In genomic region chr17:81304196-81305015, GRCh38 we compare ENCODE assay signal across 22 cellular contexts.
"Had no signal": no experiment of that assay in that cellular context is flagged by ENCODE, and none has a peak within 500 bp of the region (broad histone marks: within the 10 kb centered on the region; RNA-seq: fewer than 3 reads in every experiment).

No MANE protein-coding gene starts in this region.

- H3K9ac ChIP-seq: SK-N-SH had no signal

- H3K27ac ChIP-seq: ascending aorta, body of pancreas, VCaP had no signal

- H3K4me3 ChIP-seq: ascending aorta, body of pancreas, MG63 had no signal

- DNase-seq: activated CD4-positive, alpha-beta T cell treated with anti-CD3 and anti-CD28 coated beads for 36 hours; activated CD4-positive, alpha-beta T cell treated with anti-CD3 and anti-CD28 coated beads, Interleukin-2, amount 50 U/mL, for 1 hour; activated CD8-positive, alpha-beta T cell treated with anti-CD3 and anti-CD28 coated beads for 36 hours; activated effector memory CD4-positive, alpha-beta T cell treated with anti-CD3 and anti-CD28 coated beads, Interleukin-2, amount 50 U/mL, for 16 hours; activated naive CD4-positive, alpha-beta T cell treated with Interleukin-2 at 50 U/mL for 16 hours; activated naive CD8-positive, alpha-beta T cell treated with anti-CD3 and anti-CD28 coated beads, Interleukin-2, amount 50 U/mL, for 24 hours; activated T-cell treated with anti-CD3 and anti-CD28 coated beads, Interleukin-2, amount 50 U/mL, for 4 hours; amniotic stem cell; body of pancreas; MG63; MV-4-11; NCI-H1105; NCI-H1436; NCI-H1694 treated with DMSO at 0.1 percent for 48 hours; NCI-H2029 treated with DMSO at 0.1 percent for 48 hours; NCI-H345; PC-3; SK-N-SH; T-helper 1 cell had no signal

- H3K36me3 ChIP-seq: ascending aorta had no signal

- H3K9me3 ChIP-seq: ascending aorta, body of pancreas, MG63, SK-N-SH had no signal

- H3K4me2 ChIP-seq: SK-N-SH had no signal

- ATAC-seq: activated CD4-positive, alpha-beta T cell treated with anti-CD3 and anti-CD28 coated beads for 36 hours; activated CD8-positive, alpha-beta T cell treated with anti-CD3 and anti-CD28 coated beads for 36 hours; activated naive CD4-positive, alpha-beta T cell treated with anti-CD3 and anti-CD28 coated beads, Interleukin-2, amount 50 U/mL, for 72 hours; activated naive CD8-positive, alpha-beta T cell treated with anti-CD3 and anti-CD28 coated beads, Interleukin-2, amount 50 U/mL, for 24 hours; activated T-cell treated with anti-CD3 and anti-CD28 coated beads, Interleukin-2, amount 50 U/mL, for 4 hours; body of pancreas; PC-3 had no signal

- H3K27me3 ChIP-seq: ascending aorta, body of pancreas, MG63 had no signal
